In genomic region chr5:151740958-151741373, GRCh38 we compare ENCODE assay signal across 9 cellular contexts. TPM values are rescaled to one million over a fixed set of nuclear protein-coding genes. Genes with fewer than 3 reads are reported as not detected.
A peak's percentile ranks its signal among the peaks of the same experiment; 100 is the strongest.
DNase-seq lines count a peak whose midpoint lies in the region; ATAC-seq and TF ChIP-seq lines count a peak whose summit lies in the region.
"Had no signal": no experiment of that assay in that cellular context is flagged by ENCODE, and none has a peak within 500 bp of the region (broad histone marks: within the 10 kb centered on the region; RNA-seq: fewer than 3 reads in every experiment).

No MANE protein-coding gene starts in this region.

- no peak overlapping the region for H3K27ac Mint-ChIP-seq in activated T-cell treated with anti-CD3 and anti-CD28 coated beads, Interleukin-2, amount 50 U/mL, for 24 hours

- H3K4me3 Mint-ChIP-seq in activated T-cell treated with anti-CD3 and anti-CD28 coated beads, Interleukin-2, amount 50 U/mL, for 24 hours = no peak overlapping the region

- 75 to 85% methylated on average over 2 of the region's 2 CpGs for WGBS in body of pancreas, 2 donors

- peak overlapping the region in 1 of 4 donors; percentile 33 for H3K27ac ChIP-seq in body of pancreas

- H3K9me3 ChIP-seq in skeletal muscle satellite cell (replicated peaks; ENCODE audit: low read length) (no peaks in the 10 kb centered on the region), body of pancreas (no peaks in the 10 kb centered on the region)

- H3K9ac ChIP-seq in skeletal muscle satellite cell (ENCODE audit: low read depth, low read length) = peak overlapping the region; percentile 85

- H3K4me1 Mint-ChIP-seq in activated T-cell treated with anti-CD3 and anti-CD28 coated beads, Interleukin-2, amount 50 U/mL, for 24 hours (ENCODE audit: low read depth) = peaks cover 32% of the 10 kb centered on the region

- H3K4me1 ChIP-seq in skeletal muscle satellite cell (ENCODE audit: control insufficient read depth, insufficient read depth, low read length) = peaks cover 72% of the 10 kb centered on the region
- H3K4me1 ChIP-seq in body of pancreas = peaks cover 8% of the 10 kb centered on the region

- no peaks in the 10 kb centered on the region for H3K9me3 Mint-ChIP-seq in activated T-cell treated with anti-CD3 and anti-CD28 coated beads, Interleukin-2, amount 50 U/mL, for 24 hours
- H3K9me3 Mint-ChIP-seq: IgD-negative memory B cell had no signal

- H3K36me3 ChIP-seq in skeletal muscle satellite cell (ENCODE audit: insufficient read depth, low read length) (peaks cover 8% of the 10 kb centered on the region), body of pancreas (replicated peaks in 1 of 2; ENCODE audit: insufficient read depth in 1 of 2, low read depth in 2 of 2) (peaks cover 0 to 3% of the 10 kb centered on the region in 2 donors)

- H3K27me3 ChIP-seq in skeletal muscle satellite cell (ENCODE audit: control insufficient read depth, insufficient read depth, low read length) (no peaks in the 10 kb centered on the region), body of pancreas (no peaks in the 10 kb centered on the region)

- DNase-seq in dermis blood vessel endothelial cell = peak; percentile 49
- DNase-seq in body of pancreas = no peak
- no peak for DNase-seq in T1000 (lab: John Stamatoyannopoulos, UW)
- no peak for DNase-seq in anterior cingulate cortex (lab: John Stamatoyannopoulos, UW)
- no peak for DNase-seq in activated T-cell treated with anti-CD3 and anti-CD28 coated beads, Interleukin-2, amount 50 U/mL, for 24 hours

- peak; percentile 11 for ATAC-seq in GM19043 (IDR thresholded peaks at IDR 0.05; ENCODE audit: low read depth, unreplicated experiment)
- ATAC-seq in HG03432 (IDR thresholded peaks at IDR 0.05; ENCODE audit: unreplicated experiment) = peak; percentile 15
- no peak for ATAC-seq in body of pancreas

- peak overlapping the region; percentile 57 for H3K4me3 ChIP-seq in skeletal muscle satellite cell (ENCODE audit: low read length)
- H3K4me3 ChIP-seq in body of pancreas = no peak overlapping the region

- peaks cover 78% of the 10 kb centered on the region for H3K36me3 Mint-ChIP-seq in activated T-cell treated with anti-CD3 and anti-CD28 coated beads, Interleukin-2, amount 50 U/mL, for 24 hours (ENCODE audit: low read depth)

- no peak for TF ChIP-seq CTCF in body of pancreas (IDR thresholded peaks at IDR 0.05)

- TF ChIP-seq POLR2A in body of pancreas (IDR thresholded peaks at IDR 0.05) = no peak

- H3K27me3 Mint-ChIP-seq in activated T-cell treated with anti-CD3 and anti-CD28 coated beads, Interleukin-2, amount 50 U/mL, for 24 hours = no peaks in the 10 kb centered on the region
- H3K27me3 Mint-ChIP-seq: IgD-negative memory B cell had no signal

- peak overlapping the region; percentile 75 for H3K4me2 ChIP-seq in skeletal muscle satellite cell (ENCODE audit: low read length)

- intact Hi-C loops in body of pancreas (cut with DNase I) = loop anchor here (10.0 kb wide), 1 partner anchor 76 kb away; no protein-coding TSS in a partner anchor

RNA-seq across cellular contexts. Expression of gene ATOX1, which starts 17.5 kb away (rescaled TPM):
- total RNA-seq in dermis blood vessel endothelial cell = 69.8 and 96.3 TPM in 2 replicates
- total RNA-seq in skeletal muscle satellite cell (2012; rRNA removed) = 81.4 and 100 TPM in 2 replicates
- 10 to 100 TPM in 1 of 2 donors, 1 to 10 TPM in 1; 6.3 to 39.7 TPM for total RNA-seq in body of pancreas

RNA-seq across cellular contexts. Expression of gene G3BP1, which starts 30.8 kb away (rescaled TPM):
- 244 and 263 TPM in 2 replicates for total RNA-seq in dermis blood vessel endothelial cell
- total RNA-seq in skeletal muscle satellite cell (2012; rRNA removed) = 161 and 166 TPM in 2 replicates
- total RNA-seq in body of pancreas = 10 to 100 TPM; 34.6 to 64.3 TPM

RNA-seq across cellular contexts. Expression of gene SPARC, which starts 54.3 kb away (rescaled TPM):
- total RNA-seq in dermis blood vessel endothelial cell (756 and 1,107 TPM in 2 replicates), body of pancreas (100 to 1,000 TPM in 1 of 2 donors, 10 to 100 TPM in 1; 76.0 to 168 TPM)
- 652 and 1,273 TPM in 2 replicates for total RNA-seq in skeletal muscle satellite cell (2012; rRNA removed)
